Comparison of ENCODE assay signal across 25 cellular contexts in the genomic region with DNA sequence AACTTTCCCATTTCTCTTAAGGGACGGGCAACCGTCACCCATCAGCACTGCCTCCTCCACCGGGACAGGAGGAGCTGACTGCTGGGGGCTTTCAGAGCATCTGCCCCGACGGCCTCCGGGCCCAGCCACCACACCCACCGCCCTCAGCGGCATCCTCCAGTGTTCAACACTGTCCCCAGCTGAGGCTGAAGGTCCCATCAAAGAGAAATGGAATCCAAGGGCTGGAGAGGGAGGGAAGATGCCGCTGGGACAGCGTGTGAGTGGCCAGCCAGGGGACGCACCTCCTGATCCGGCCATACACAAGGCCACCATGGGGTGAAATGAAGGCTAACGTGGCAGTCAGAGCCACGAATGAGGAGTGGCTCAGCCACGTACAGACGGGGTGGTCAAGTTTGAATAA.
"Had no signal": no experiment of that assay in that cellular context is flagged by ENCODE, and none has a peak within 500 bp of the region (broad histone marks: within the 10 kb centered on the region; RNA-seq: fewer than 3 reads in every experiment).

No MANE protein-coding gene starts in this region.

- H3K36me3 Mint-ChIP-seq: activated naive CD4-positive, alpha-beta T cell treated with anti-CD3 and anti-CD28 coated beads, Interleukin-2, amount 50 U/mL, for 72 hours had no signal

- H3K36me3 ChIP-seq: ascending aorta, SJSA1 had no signal

- H3K4me3 ChIP-seq: ascending aorta, body of pancreas, SJSA1 had no signal

- H3K27me3 ChIP-seq: ascending aorta, SJSA1 had no signal

- H3K9me3 Mint-ChIP-seq: activated naive CD4-positive, alpha-beta T cell treated with anti-CD3 and anti-CD28 coated beads, Interleukin-2, amount 50 U/mL, for 72 hours; activated naive CD8-positive, alpha-beta T cell treated with anti-CD3 and anti-CD28 coated beads, Interleukin-2, amount 50 U/mL, for 24 hours; T-helper 2 cell treated with Interferon-gamma antibody and Interleukin-4, amounts not matched to agents 5 μg/mL and 100 μg/mL, for 36 hours had no signal

- H3K4me1 ChIP-seq: ascending aorta, body of pancreas, SJSA1 had no signal

- DNase-seq: activated CD4-positive, alpha-beta T cell treated with anti-CD3 and anti-CD28 coated beads for 4 hours; activated CD4-positive, alpha-beta T cell treated with anti-CD3 and anti-CD28 coated beads, Interleukin-2, amount 50 U/mL, for 4 hours; activated CD8-positive, alpha-beta memory T cell treated with anti-CD3 and anti-CD28 coated beads, Interleukin-2, amount 50 U/mL, for 48 hours; activated CD8-positive, alpha-beta T cell treated with anti-CD3 and anti-CD28 coated beads, Interleukin-2, amount 10 ng/mL, durations not matched to agents 7 days and 5 days; activated naive CD4-positive, alpha-beta T cell treated with Interleukin-2 at 50 U/mL for 16 hours; activated naive CD8-positive, alpha-beta T cell treated with anti-CD3 and anti-CD28 coated beads, Interleukin-2, amount 50 U/mL, for 24 hours; activated T-cell treated with anti-CD3 and anti-CD28 coated beads, Interleukin-2, amount 50 U/mL, for 1 hour; amniotic stem cell; body of pancreas; central memory CD4-positive, alpha-beta T cell; KG1; NCI-H1092 treated with DMSO at 0.1 percent for 48 hours; NCI-H1436; NCI-H187; NCI-H2081; NCI-H510A treated with DMSO at 0.1 percent for 48 hours; NCI-H69; NK-92 treated with Interleukin-12 subunit alpha and Interleukin-12 subunit beta, amount 100 ng/mL, for 24 hours; OCI-M1; SHP77 had no signal

- H3K27ac Mint-ChIP-seq: activated CD8-positive, alpha-beta T cell treated with anti-CD3 and anti-CD28 coated beads, Interleukin-2, amount 10 ng/mL, durations not matched to agents 7 days and 5 days; activated naive CD4-positive, alpha-beta T cell treated with anti-CD3 and anti-CD28 coated beads, Interleukin-2, amount 50 U/mL, for 72 hours; activated naive CD8-positive, alpha-beta T cell treated with anti-CD3 and anti-CD28 coated beads, Interleukin-2, amount 50 U/mL, for 24 hours; T-helper 2 cell treated with Interferon-gamma antibody and Interleukin-4, amounts not matched to agents 5 μg/mL and 100 μg/mL, for 36 hours had no signal

- H3K27ac ChIP-seq: ascending aorta, body of pancreas, RWPE1, SJSA1 had no signal

- H3K4me3 Mint-ChIP-seq: activated CD8-positive, alpha-beta T cell treated with anti-CD3 and anti-CD28 coated beads, Interleukin-2, amount 10 ng/mL, durations not matched to agents 7 days and 5 days; activated naive CD8-positive, alpha-beta T cell treated with anti-CD3 and anti-CD28 coated beads, Interleukin-2, amount 50 U/mL, for 24 hours; T-helper 2 cell treated with Interferon-gamma antibody and Interleukin-4, amounts not matched to agents 5 μg/mL and 100 μg/mL, for 36 hours had no signal

- H3K9me3 ChIP-seq: ascending aorta, body of pancreas had no signal
